In the genomic region with DNA sequence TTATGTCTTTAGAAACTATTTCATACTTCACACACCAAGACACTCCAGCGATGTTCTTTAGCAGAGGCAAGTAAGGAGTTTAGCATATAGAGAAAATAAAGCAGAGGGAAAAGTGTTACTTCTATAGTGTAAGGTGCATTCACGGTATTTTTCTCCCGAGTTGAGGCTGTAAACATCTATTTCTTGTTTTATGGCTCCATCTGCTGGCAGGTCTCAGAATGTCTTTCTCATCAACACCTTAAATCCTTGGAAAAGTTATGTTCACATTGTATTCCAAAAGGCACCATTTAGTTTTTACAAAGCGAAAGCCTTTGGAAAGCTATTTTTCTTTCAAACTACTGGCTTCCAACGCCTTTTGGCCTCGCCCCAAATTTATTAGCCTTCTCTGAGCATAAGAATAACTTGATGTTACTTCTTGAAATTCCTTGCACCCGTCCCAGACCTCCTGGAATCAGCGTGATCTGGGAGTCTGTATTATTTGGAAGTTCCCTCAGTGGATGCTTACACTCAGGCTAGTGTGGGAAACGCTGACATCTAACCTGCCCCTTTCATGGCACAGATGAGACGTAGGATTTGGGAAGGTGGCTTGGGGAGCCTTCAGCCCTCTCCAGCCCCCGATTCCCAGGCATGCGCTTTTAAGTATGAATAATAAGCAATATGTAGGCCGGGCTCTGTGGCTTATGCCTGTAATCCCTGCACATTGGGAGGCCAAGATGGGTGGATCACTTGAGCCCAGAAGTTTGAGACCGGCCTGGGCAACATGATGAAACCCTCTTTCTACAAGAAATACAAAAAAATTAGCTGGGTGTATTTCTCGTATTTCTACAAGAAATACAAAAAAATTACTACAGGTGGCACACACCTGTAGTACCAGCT, we compare ENCODE assay signal across 8 cellular contexts. TPM values are rescaled to one million over a fixed set of nuclear protein-coding genes. Genes with fewer than 3 reads are reported as not detected.
A peak's percentile ranks its signal among the peaks of the same experiment; 100 is the strongest.
DNase-seq lines count a peak whose midpoint lies in the region; TF ChIP-seq lines count a peak whose summit lies in the region.

No MANE protein-coding gene starts in this region.

- H3K4me3 ChIP-seq in left ventricle myocardium inferior (no peak overlapping the region), esophagus squamous epithelium (no peak overlapping the region), ovary (no peak overlapping the region)

- H3K36me3 ChIP-seq in left ventricle myocardium inferior (no peaks in the 10 kb centered on the region), esophagus squamous epithelium (no peaks in the 10 kb centered on the region), ovary (no peaks in the 10 kb centered on the region)

- intact Hi-C loops in left ventricle myocardium inferior (cut with micrococcal nuclease) (loop anchor here (5.0 kb wide), 1 partner anchor 288 kb away; no protein-coding TSS in a partner anchor), cardiac septum (cut with DNase I) (loop anchor here (2.0 kb wide), 1 partner anchor 287 kb away; no protein-coding TSS in a partner anchor), esophagus squamous epithelium (cut with DNase I) (no loop called here), ovary (cut with DNase I) (loop anchor here in 3 of 4 donors (2.0 to 10.0 kb wide), 5 partner anchors 27 to 409 kb away; no protein-coding TSS in a partner anchor)

- no peaks in the 10 kb centered on the region for H3K9me3 ChIP-seq in left ventricle myocardium inferior (replicated peaks)
- H3K9me3 ChIP-seq in esophagus squamous epithelium: no peaks in the 10 kb centered on the region
- H3K9me3 ChIP-seq in ovary: no peaks in the 10 kb centered on the region

- TF ChIP-seq EP300 in ovary (IDR thresholded peaks at IDR 0.05): no peak

- 34 to 41% methylated on average over 11 to 13 of the region's 15 CpGs for WGBS in esophagus squamous epithelium, 2 donors
- WGBS in ovary, 3 donors: 43 to 49% (median 47%) methylated on average over 15 of the region's 15 CpGs

- H3K27ac ChIP-seq in left ventricle myocardium inferior (replicated peaks): no peak overlapping the region
- H3K27ac ChIP-seq in esophagus squamous epithelium: no peak overlapping the region
- H3K27ac ChIP-seq in ovary: no peak overlapping the region

- TF ChIP-seq CTCF in left ventricle myocardium inferior (IDR thresholded peaks at IDR 0.05; ENCODE audit: borderline replicate concordance) (peak; percentile 77), esophagus squamous epithelium (IDR thresholded peaks at IDR 0.05) (peak in 5 of 6 experiments; percentile 58 to 79 (median 61)), ovary (IDR thresholded peaks at IDR 0.05) (peak in 2 of 3 donors; percentile 40 to 59)

- DNase-seq in left ventricle myocardium inferior (no peak), cardiac septum (ENCODE audit: low spot score) (no peak), LoVo (ENCODE audit: low spot score) (peak; percentile 79), SHP77 treated with DMSO at 0.1 percent for 48 hours (lab: John Stamatoyannopoulos, UW) (peak; percentile 34), esophagus squamous epithelium (lab: John Stamatoyannopoulos, UW) (no peak), ovary (peak in 1 of 5 donors; percentile 38), 8988T (no peak)
- DNase-seq in effector CD8-positive, alpha-beta T cell (lab: John Stamatoyannopoulos, UW): no peak

- H3K4me1 ChIP-seq in left ventricle myocardium inferior: peaks cover 7% of the 10 kb centered on the region
- peaks cover 0 to 16% (median 8%) of the 10 kb centered on the region in 3 donors for H3K4me1 ChIP-seq in esophagus squamous epithelium
- peaks cover 6% of the 10 kb centered on the region for H3K4me1 ChIP-seq in ovary (ENCODE audit: insufficient read depth)

- TF ChIP-seq POLR2A in esophagus squamous epithelium (IDR thresholded peaks at IDR 0.05) (no peak), ovary (IDR thresholded peaks at IDR 0.05) (no peak)

- peaks cover 87% of the 10 kb centered on the region for H3K27me3 ChIP-seq in left ventricle myocardium inferior (ENCODE audit: low read depth)
- peaks cover 0 to 43% (median 5%) of the 10 kb centered on the region in 4 donors for H3K27me3 ChIP-seq in esophagus squamous epithelium
- H3K27me3 ChIP-seq in ovary: no peaks in the 10 kb centered on the region

RNA-seq across cellular contexts. Expression of a gene that starts 1.9 kb away (rescaled TPM):
- total RNA-seq in left ventricle myocardium inferior (not detected), cardiac septum (not detected), esophagus squamous epithelium (under 1 TPM in 1 of 4 donors, not detected in 3; 0.09 TPM), ovary (1 to 10 TPM in 1 of 7 donors, under 1 TPM in 2, not detected in 4; 0.32 to 1.3 (median 0.34) TPM)
- polyA plus RNA-seq in ovary: under 1 TPM in 1 of 2 donors, not detected in 1; 0.12 TPM

Comparison
In these comparisons a context has a peak if more than half of its experiments do, and no peak if none do; other contexts are left out.
1. DNase-seq: peak in LoVo (single experiment) and SHP77 treated with DMSO at 0.1 percent for 48 hours (single experiment); none in left ventricle myocardium inferior (single experiment), cardiac septum (single experiment), esophagus squamous epithelium (single experiment), effector CD8-positive, alpha-beta T cell (single experiment) and 8988T (single experiment).
2. Peak in every context shown above with its lines, with median percentiles within 50 percentile points of each other: CTCF ChIP-seq.